ENCODE assay signal across 8 cellular contexts in genomic region chr3:131261137-131261536, GRCh38.
"Had no signal": no experiment of that assay in that cellular context is flagged by ENCODE, and none has a peak within 500 bp of the region (broad histone marks: within the 10 kb centered on the region; RNA-seq: fewer than 3 reads in every experiment).

No MANE protein-coding gene starts in this region.

- H3K4me1 ChIP-seq: HAP-1 had no signal

- H3K9me3 ChIP-seq: HAP-1 had no signal

- ATAC-seq: GM23338, HCT116 had no signal

- H3K4me3 ChIP-seq: GM23248, GM23338, HAP-1 had no signal

- H3K4me2 ChIP-seq: GM23338 had no signal

- H3K4me3 Mint-ChIP-seq: GM23338, H9, HFFc6 had no signal

- H3K27ac ChIP-seq: GM23248 had no signal

- H3K9ac ChIP-seq: GM23248 had no signal

- H2AFZ ChIP-seq: GM23248, GM23338 had no signal

- DNase-seq: GOT3, H7, H9, HFFc6 had no signal

- H3K9me3 Mint-ChIP-seq: GM23338 had no signal

- H3K4me1 Mint-ChIP-seq: GM23338, H9 had no signal

- H3K36me3 ChIP-seq: HAP-1 had no signal

- H3K27ac Mint-ChIP-seq: GM23338, H9, HFFc6 had no signal
